8 cellular contexts compared by ENCODE assay signal in genomic region chr17:80426671-80427326, GRCh38. TPM values are rescaled to one million over a fixed set of nuclear protein-coding genes. Genes with fewer than 3 reads are reported as not detected.
DNase-seq lines count a peak whose midpoint lies in the region; ATAC-seq and TF ChIP-seq lines count a peak whose summit lies in the region.

No MANE protein-coding gene starts in this region.

- TF ChIP-seq RAD21 in liver (IDR thresholded peaks at IDR 0.05): peak; percentile 90 to 97

- no peak overlapping the region for H3K27ac Mint-ChIP-seq in activated CD4-positive, alpha-beta T cell treated with anti-CD3 and anti-CD28 coated beads, Interleukin-2, amount 10 ng/mL, durations not matched to agents 24 days and 14 days

- H3K9me3 ChIP-seq in DND-41 (ENCODE audit: insufficient read depth, low read length, severe bottlenecking): no peaks in the 10 kb centered on the region
- no peaks in the 10 kb centered on the region for H3K9me3 ChIP-seq in liver (ENCODE audit: control insufficient read depth in 4 of 4, low read length in 3 of 4)

- DNase-seq in DND-41 (peak; percentile 82), NCI-H446 treated with DMSO at 0.1 percent for 48 hours (lab: John Stamatoyannopoulos, UW) (peak; percentile 23), choroid plexus epithelial cell (ENCODE audit: low read depth) (peak; percentile 70)
- peak; percentile 97 for DNase-seq in activated CD4-positive, alpha-beta T cell treated with anti-CD3 and anti-CD28 coated beads, Interleukin-2, amount 10 ng/mL, durations not matched to agents 24 days and 14 days
- peak; percentile 71 to 87 (median 80) for DNase-seq in stimulated activated CD4-positive, alpha-beta T cell treated with anti-CD3 and anti-CD28 coated beads, TNF-alpha, amount 100 ng/mL, for 4 hours (ENCODE audit: low read depth in 3 of 3)

- H3K4me3 ChIP-seq in DND-41 (ENCODE audit: low read depth in 1 of 2, low read length in 2 of 2) (no peak overlapping the region), choroid plexus epithelial cell (ENCODE audit: low read depth, low read length) (no peak overlapping the region), liver (ENCODE audit: low read depth in 1 of 3, low read length in 3 of 3) (no peak overlapping the region)

- peak overlapping the region; percentile 52; the same call in 1 of the 2 replicates for H2AFZ ChIP-seq in DND-41 (ENCODE audit: low read depth, low read length)

- H3K27me3 Mint-ChIP-seq in activated CD4-positive, alpha-beta T cell treated with anti-CD3 and anti-CD28 coated beads, Interleukin-2, amount 10 ng/mL, durations not matched to agents 24 days and 14 days: no peaks in the 10 kb centered on the region

- no peak overlapping the region for H3K4me3 Mint-ChIP-seq in activated CD4-positive, alpha-beta T cell treated with anti-CD3 and anti-CD28 coated beads, Interleukin-2, amount 10 ng/mL, durations not matched to agents 24 days and 14 days

- H3K4me1 Mint-ChIP-seq in activated CD4-positive, alpha-beta T cell treated with anti-CD3 and anti-CD28 coated beads, Interleukin-2, amount 10 ng/mL, durations not matched to agents 24 days and 14 days: peaks cover 13% of the 10 kb centered on the region

- TF ChIP-seq CTCF in DND-41 (IDR thresholded peaks at IDR 0.05; ENCODE audit: borderline replicate concordance, extremely low read depth, low read length, poor library complexity, severe bottlenecking) (peak; percentile 99), choroid plexus epithelial cell (conservative IDR thresholded peaks at IDR 0.05; ENCODE audit: low read depth, low read length) (peak; percentile 90), liver (IDR thresholded peaks at IDR 0.05; ENCODE audit: low read depth, low read length, missing input control) (peak; percentile 95)

- H3K4me2 ChIP-seq in DND-41 (ENCODE audit: insufficient read depth, low read length): 0 out of 2 replicates have a peak overlapping the region, but pooled peaks have one; percentile 18

- intact Hi-C loops in activated CD4-positive, alpha-beta T cell treated with anti-CD3 and anti-CD28 coated beads, Interleukin-2, amount 10 ng/mL, durations not matched to agents 24 days and 14 days (cut with micrococcal nuclease): loop anchor here (1.0 to 5.0 kb wide), 4 partner anchors 149 to 676 kb away; no protein-coding TSS in a partner anchor

- no peaks in the 10 kb centered on the region for H3K79me2 ChIP-seq in DND-41 (ENCODE audit: insufficient read depth, low read length)

- no peaks in the 10 kb centered on the region for H3K36me3 Mint-ChIP-seq in activated CD4-positive, alpha-beta T cell treated with anti-CD3 and anti-CD28 coated beads, Interleukin-2, amount 10 ng/mL, durations not matched to agents 24 days and 14 days (ENCODE audit: low read depth)

- no peaks in the 10 kb centered on the region for H4K20me1 ChIP-seq in DND-41 (ENCODE audit: insufficient read depth, low read length)

- H3K27ac ChIP-seq in DND-41 (ENCODE audit: low read length) (0 out of 2 replicates have a peak overlapping the region, but pooled peaks have one; percentile 26), liver (ENCODE audit: low read depth in 1 of 2, low read length in 2 of 2) (no peak overlapping the region)

- no peaks in the 10 kb centered on the region for H3K36me3 ChIP-seq in DND-41 (ENCODE audit: insufficient read depth, low read length)
- peaks cover 0 to 2% (median 0%) of the 10 kb centered on the region in 4 donors for H3K36me3 ChIP-seq in liver (ENCODE audit: control insufficient read depth in 4 of 4, insufficient read depth in 3 of 4, low read depth in 1 of 4, low read length in 3 of 4)

- WGBS in liver: 44% methylated on average over 24 of the region's 24 CpGs

- H3K9me3 Mint-ChIP-seq in activated CD4-positive, alpha-beta T cell treated with anti-CD3 and anti-CD28 coated beads, Interleukin-2, amount 10 ng/mL, durations not matched to agents 24 days and 14 days: no peaks in the 10 kb centered on the region

- H3K27me3 ChIP-seq in DND-41 (ENCODE audit: insufficient read depth, low read length, poor library complexity): no peaks in the 10 kb centered on the region
- no peaks in the 10 kb centered on the region for H3K27me3 ChIP-seq in liver (ENCODE audit: control insufficient read depth in 4 of 4, insufficient read depth in 4 of 4, low read length in 3 of 4)

- H3K4me1 ChIP-seq in DND-41 (ENCODE audit: insufficient read depth, low read length) (peaks cover 7% of the 10 kb centered on the region), liver (ENCODE audit: control insufficient read depth in 4 of 4, insufficient read depth in 4 of 4, low read length in 3 of 4) (peaks cover 0 to 3% (median under 1%) of the 10 kb centered on the region in 4 donors)

- ATAC-seq in DND-41 (ENCODE audit: insufficient read depth, low read depth): peak; percentile 98
- ATAC-seq in HG02884 (IDR thresholded peaks at IDR 0.05; ENCODE audit: unreplicated experiment): peak; percentile 59
- no peak for ATAC-seq in HG02852 (IDR thresholded peaks at IDR 0.05; ENCODE audit: unreplicated experiment)

- H3K9ac ChIP-seq in DND-41 (ENCODE audit: low read depth, low read length): peak overlapping the region; percentile 25; the same call in 1 of the 2 replicates
- H3K9ac ChIP-seq in liver (ENCODE audit: low read depth in 1 of 2, low read length in 2 of 2): no peak overlapping the region

TF ChIP-seq in liver, 16 proteins besides CTCF, POLR2A, EP300 and RAD21:
- no peak for TF ChIP-seq FOXA2 (IDR thresholded peaks at IDR 0.05)
- TF ChIP-seq REST (IDR thresholded peaks at IDR 0.05): no peak
- TF ChIP-seq GABPA (IDR thresholded peaks at IDR 0.05 in 1 of 2, conservative IDR thresholded peaks at IDR 0.05 in 1 of 2): no peak
- no peak for TF ChIP-seq TAF1 (conservative IDR thresholded peaks at IDR 0.05)
- TF ChIP-seq NR2F2 (IDR thresholded peaks at IDR 0.05): no peak
- TF ChIP-seq SP1 (IDR thresholded peaks at IDR 0.05): no peak
- TF ChIP-seq MAX (IDR thresholded peaks at IDR 0.05): no peak

RNA-seq across cellular contexts. Expression of gene ENDOV, which starts 11.8 kb away (rescaled TPM):
- total RNA-seq in activated CD4-positive, alpha-beta T cell treated with anti-CD3 and anti-CD28 coated beads, Interleukin-2, amount 10 ng/mL, durations not matched to agents 24 days and 14 days: 16.3 and 16.4 TPM in 2 replicates
- total RNA-seq in liver: 10 to 100 TPM in 1 of 2 donors, 1 to 10 TPM in 1; 5.7 to 10.7 TPM
- polyA plus RNA-seq in liver: 10 to 100 TPM in 1 of 2 donors, 1 to 10 TPM in 1; 5.8 to 11.9 TPM

RNA-seq across cellular contexts. Expression of gene NPTX1, which starts 49.6 kb away (rescaled TPM):
- total RNA-seq in activated CD4-positive, alpha-beta T cell treated with anti-CD3 and anti-CD28 coated beads, Interleukin-2, amount 10 ng/mL, durations not matched to agents 24 days and 14 days: 30.4 and 31.6 TPM in 2 replicates
- total RNA-seq in liver: under 1 TPM in 1 of 2 donors, not detected in 1; under 0.01 TPM
- not detected for polyA plus RNA-seq in liver

Comparison
In these comparisons a context has a peak if more than half of its experiments do, and no peak if none do; other contexts are left out.
1. DNase-seq: peak in every context shown above with its lines; median percentile 97 in activated CD4-positive, alpha-beta T cell treated with anti-CD3 and anti-CD28 coated beads, Interleukin-2, amount 10 ng/mL, durations not matched to agents 24 days and 14 days; 82 in DND-41; 80 in stimulated activated CD4-positive, alpha-beta T cell treated with anti-CD3 and anti-CD28 coated beads, TNF-alpha, amount 100 ng/mL, for 4 hours; 70 in choroid plexus epithelial cell; 23 in NCI-H446 treated with DMSO at 0.1 percent for 48 hours.
2. RNA of gene NPTX1, which starts 49.6 kb away (total RNA-seq): 30.4 to 31.6 TPM in activated CD4-positive, alpha-beta T cell treated with anti-CD3 and anti-CD28 coated beads, Interleukin-2, amount 10 ng/mL, durations not matched to agents 24 days and 14 days; under 0.01 TPM in liver; every median in the first group is over 10 times any median in the second.
3. Peak in every context shown above with its lines, with median percentiles within 50 percentile points of each other: CTCF ChIP-seq.